8 cellular contexts compared by ENCODE assay signal in the genomic region with DNA sequence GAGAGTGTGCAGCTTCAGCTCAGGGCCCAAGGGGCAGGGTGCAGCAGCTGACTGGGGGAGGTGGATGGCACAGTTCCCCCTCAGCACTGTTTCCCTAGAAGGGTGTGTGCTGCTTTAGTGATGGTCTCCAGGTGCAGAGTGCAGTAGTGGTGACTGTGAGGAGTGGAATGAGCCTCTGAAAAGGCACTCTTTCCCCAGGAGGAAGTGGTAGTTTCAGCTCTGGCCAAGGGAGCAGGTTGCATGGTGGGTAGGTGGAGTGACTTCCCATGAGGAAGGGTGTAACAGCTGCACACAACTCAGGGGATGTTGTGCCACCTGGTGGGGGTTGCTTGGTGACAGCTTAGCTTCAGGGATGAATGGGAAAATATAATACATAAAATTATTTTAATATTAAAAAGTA.
A peak's percentile ranks its signal among the peaks of the same experiment; 100 is the strongest.
DNase-seq lines count a peak whose midpoint lies in the region; ATAC-seq and TF ChIP-seq lines count a peak whose summit lies in the region.

No MANE protein-coding gene starts in this region.

- peak; percentile 71 for DNase-seq in LHCN-M2 (ENCODE audit: low read depth)
- DNase-seq in T47D (ENCODE audit: low read depth in 1 of 2, low spot score in 1 of 2), result peak; percentile 1 to 5
- DNase-seq in NOMO-1 treated with dmso at 0.1 percent for 144 hours (lab: John Stamatoyannopoulos, UW; ENCODE audit: unreplicated experiment), result no peak
- DNase-seq in germinal center (ENCODE audit: low spot score), result no peak
- no peak for DNase-seq in body of pancreas

- TF ChIP-seq CTCF in body of pancreas (IDR thresholded peaks at IDR 0.05), result no peak

- H4K20me1 ChIP-seq in BLaER1, result no peaks in the 10 kb centered on the region

- in situ Hi-C loops in T47D (cut with HindIII; ENCODE audit: low pct_unique_long_range_greater_than_20kb, low sequenced_read_pairs), result no loop called here

- H3K9me3 ChIP-seq in BLaER1 (no peaks in the 10 kb centered on the region), body of pancreas (no peaks in the 10 kb centered on the region)

- ATAC-seq in GM19455 (IDR thresholded peaks at IDR 0.05; ENCODE audit: unreplicated experiment), result peak; percentile 67
- no peak for ATAC-seq in GM21526 (IDR thresholded peaks at IDR 0.05; ENCODE audit: low FRiP score, unreplicated experiment)
- no peak for ATAC-seq in body of pancreas

- H3K4me1 ChIP-seq in BLaER1 (peaks cover 15% of the 10 kb centered on the region), body of pancreas (no peaks in the 10 kb centered on the region)

- intact Hi-C loops in body of pancreas (cut with DNase I), result no loop called here

- H3K27ac ChIP-seq in BLaER1 (no peak overlapping the region), body of pancreas (no peak overlapping the region)

- no peak overlapping the region for H3K9ac ChIP-seq in BLaER1

- H3K4me3 ChIP-seq in BLaER1 (no peak overlapping the region), body of pancreas (no peak overlapping the region)

- peak overlapping the region; percentile 31 for H3K4me2 ChIP-seq in BLaER1

- H3K27me3 ChIP-seq in BLaER1, result no peaks in the 10 kb centered on the region
- H3K27me3 ChIP-seq in body of pancreas, result no peaks in the 10 kb centered on the region

- no peak for TF ChIP-seq POLR2A in body of pancreas (IDR thresholded peaks at IDR 0.05)

- H3K36me3 ChIP-seq in BLaER1 (no peaks in the 10 kb centered on the region), body of pancreas (replicated peaks in 1 of 2; ENCODE audit: insufficient read depth in 1 of 2, low read depth in 2 of 2) (no peaks in the 10 kb centered on the region)

Comparison
In these comparisons a context has a peak if more than half of its experiments do, and no peak if none do; other contexts are left out.
1. DNase-seq: peak in LHCN-M2 (single experiment) and T47D (2 of 2); none in NOMO-1 treated with dmso at 0.1 percent for 144 hours (single experiment), germinal center (single experiment) and body of pancreas (0 of 4).